Comparison of ENCODE assay signal across 14 cellular contexts in genomic region chr1:153818876-153819275, GRCh38.
"Had no signal": no experiment of that assay in that cellular context is flagged by ENCODE, and none has a peak within 500 bp of the region (broad histone marks: within the 10 kb centered on the region; RNA-seq: fewer than 3 reads in every experiment).

No MANE protein-coding gene starts in this region.

- H3K4me1 ChIP-seq: prostate gland, vagina had no signal

- H3K27ac Mint-ChIP-seq: activated CD4-positive, alpha-beta T cell treated with anti-CD3 and anti-CD28 coated beads, Interleukin-2, amount 10 ng/mL, durations not matched to agents 24 days and 14 days; activated T-helper 2 cell treated with anti-CD3 and anti-CD28 coated beads, Interferon-gamma antibody, Interleukin-2, Interleukin-4, amounts not matched to agents 10 μg/mL and 5 μg/mL and 100 μg/mL, durations not matched to agents 14 hours and 24 hours and 36 hours; memory B cell; stimulated activated naive CD8-positive, alpha-beta T cell treated with anti-CD3 and anti-CD28 coated beads, Interleukin-15, Interleukin-2, amounts not matched to agents 100 ng/mL and 50 ng/mL, for 24 hours had no signal

- H3K4me3 Mint-ChIP-seq: activated CD4-positive, alpha-beta T cell treated with anti-CD3 and anti-CD28 coated beads, Interleukin-2, amount 10 ng/mL, durations not matched to agents 24 days and 14 days; effector memory CD8-positive, alpha-beta T cell; memory B cell; neural crest cell; stimulated activated naive CD8-positive, alpha-beta T cell treated with anti-CD3 and anti-CD28 coated beads, Interleukin-15, Interleukin-2, amounts not matched to agents 100 ng/mL and 50 ng/mL, for 24 hours had no signal

- ATAC-seq: effector memory CD8-positive, alpha-beta T cell; right cardiac atrium had no signal

- H3K27ac ChIP-seq: adrenal gland, esophagus squamous epithelium, prostate gland, transverse colon, vagina had no signal

- H3K4me1 Mint-ChIP-seq: memory B cell, neural crest cell had no signal

- H3K9me3 Mint-ChIP-seq: activated CD4-positive, alpha-beta T cell treated with anti-CD3 and anti-CD28 coated beads, Interleukin-2, amount 10 ng/mL, durations not matched to agents 24 days and 14 days; activated T-helper 2 cell treated with anti-CD3 and anti-CD28 coated beads, Interferon-gamma antibody, Interleukin-2, Interleukin-4, amounts not matched to agents 10 μg/mL and 5 μg/mL and 100 μg/mL, durations not matched to agents 14 hours and 24 hours and 36 hours; effector memory CD8-positive, alpha-beta T cell; memory B cell; neural crest cell; stimulated activated naive CD8-positive, alpha-beta T cell treated with anti-CD3 and anti-CD28 coated beads, Interleukin-15, Interleukin-2, amounts not matched to agents 100 ng/mL and 50 ng/mL, for 24 hours had no signal

- DNase-seq: activated CD4-positive, alpha-beta T cell treated with anti-CD3 and anti-CD28 coated beads, Interleukin-2, amount 10 ng/mL, durations not matched to agents 24 days and 14 days; activated naive CD4-positive, alpha-beta T cell treated with Interleukin-2 at 50 U/mL for 16 hours; effector memory CD8-positive, alpha-beta T cell; esophagus squamous epithelium; right cardiac atrium; stimulated activated CD4-positive, alpha-beta T cell treated with anti-CD3 and anti-CD28 coated beads, Interleukin-2, amount 100 ng/mL, for 24 hours; transverse colon had no signal

- H3K27me3 ChIP-seq: adrenal gland, esophagus squamous epithelium, transverse colon, vagina had no signal

- H3K27me3 Mint-ChIP-seq: activated CD4-positive, alpha-beta T cell treated with anti-CD3 and anti-CD28 coated beads, Interleukin-2, amount 10 ng/mL, durations not matched to agents 24 days and 14 days; effector memory CD8-positive, alpha-beta T cell; memory B cell; stimulated activated naive CD8-positive, alpha-beta T cell treated with anti-CD3 and anti-CD28 coated beads, Interleukin-15, Interleukin-2, amounts not matched to agents 100 ng/mL and 50 ng/mL, for 24 hours had no signal
